ENCODE assay signal across 8 cellular contexts in the genomic region with DNA sequence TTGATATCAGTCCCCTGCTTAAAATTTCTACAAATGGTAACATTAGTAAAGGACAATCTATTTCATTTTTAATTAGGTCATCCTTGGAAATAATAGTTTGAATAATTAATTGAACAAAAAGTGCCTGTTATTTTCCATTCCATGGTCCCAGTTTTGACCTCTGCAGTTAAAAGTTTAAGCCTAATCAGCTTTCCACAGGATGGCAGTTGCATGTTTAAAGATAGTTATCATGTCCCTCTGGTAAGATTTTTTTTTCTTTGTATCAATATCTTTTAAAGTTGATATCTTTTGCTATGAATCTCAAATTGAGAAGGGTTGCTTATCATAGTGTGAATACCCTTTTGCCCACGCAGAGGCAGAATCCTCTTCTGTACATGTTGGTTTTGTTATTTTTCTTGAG.
"Had no signal": no experiment of that assay in that cellular context is flagged by ENCODE, and none has a peak within 500 bp of the region (broad histone marks: within the 10 kb centered on the region; RNA-seq: fewer than 3 reads in every experiment).

No MANE protein-coding gene starts in this region.

- H3K4me3 Mint-ChIP-seq: HFFc6 had no signal

- H3K27ac Mint-ChIP-seq: HFFc6 had no signal

- H3K4me3 ChIP-seq: GM23248, HAP-1 had no signal

- H3K9me3 ChIP-seq: HAP-1 had no signal

- H2AFZ ChIP-seq: GM23248 had no signal

- H3K9me3 Mint-ChIP-seq: HFFc6 had no signal

- H3K36me3 ChIP-seq: HAP-1 had no signal

- DNase-seq: GM23248, GOT3, H7, HFFc6, IMR-90, KBM-7 had no signal

- H3K9ac ChIP-seq: GM23248 had no signal

- ATAC-seq: HCT116 had no signal

- H3K27ac ChIP-seq: GM23248 had no signal
